ENCODE assay signal across 14 cellular contexts in the genomic region with DNA sequence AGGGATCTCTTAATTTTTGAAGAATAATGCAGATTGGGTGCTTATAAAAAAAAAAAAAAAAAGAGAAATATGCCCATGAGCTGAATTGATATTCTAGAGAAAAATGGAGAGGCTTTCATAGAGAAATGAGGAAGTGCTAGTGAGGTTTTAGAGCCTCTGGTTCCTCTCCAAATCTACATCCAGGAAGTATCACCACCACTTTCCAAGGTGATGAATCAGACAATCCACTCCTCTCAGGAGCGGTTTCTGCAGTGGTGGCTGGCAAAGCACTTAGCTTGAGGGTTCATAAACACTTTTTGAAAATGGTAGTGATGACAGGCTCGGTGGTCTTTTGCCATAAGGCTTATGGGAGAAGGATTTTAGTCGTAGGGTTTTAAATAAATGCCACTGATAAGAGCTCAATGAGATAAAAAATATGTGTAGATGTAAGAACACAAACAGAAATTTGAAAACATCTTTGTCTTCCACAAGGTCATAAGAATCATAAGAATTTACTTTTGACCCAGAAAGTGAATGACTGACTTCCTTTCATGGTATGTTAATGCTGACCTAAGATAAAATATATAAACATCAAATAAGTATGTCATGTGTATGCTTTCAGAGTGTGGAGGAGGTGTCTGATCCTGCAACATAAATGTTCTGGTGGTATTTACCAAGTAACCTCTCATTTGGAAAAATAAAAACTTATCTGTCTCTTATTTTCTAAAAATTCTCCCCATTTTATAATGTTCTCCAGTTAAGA. TPM values are rescaled to one million over a fixed set of nuclear protein-coding genes. Genes with fewer than 3 reads are reported as not detected.
DNase-seq lines count a peak whose midpoint lies in the region; ATAC-seq, FAIRE-seq and TF ChIP-seq lines count a peak whose summit lies in the region.
"Had no signal": no experiment of that assay in that cellular context is flagged by ENCODE, and none has a peak within 500 bp of the region (broad histone marks: within the 10 kb centered on the region; RNA-seq: fewer than 3 reads in every experiment).

No MANE protein-coding gene starts in this region.

- H3K9ac ChIP-seq in H9 (ENCODE audit: extremely low read depth, insufficient read length, low read length), result no peak overlapping the region
- H3K9ac ChIP-seq: BLaER1 treated with 17β-estradiol and CSF1 and Interleukin-3, amounts not matched to agents 10 nM and 100 nM had no signal

- H3K79me2 ChIP-seq in H9 (ENCODE audit: insufficient read depth, low read length) (no peaks in the 10 kb centered on the region), PC-9 (ENCODE audit: low read depth) (no peaks in the 10 kb centered on the region)

- H3K27me3 ChIP-seq in H9 (ENCODE audit: insufficient read depth, low read length) (no peaks in the 10 kb centered on the region), PC-9 (ENCODE audit: insufficient read depth, low read depth) (no peaks in the 10 kb centered on the region), esophagus (ENCODE audit: control insufficient read depth in 1 of 2, insufficient read depth in 2 of 2, low read length in 2 of 2) (no peaks in the 10 kb centered on the region), pancreas (no peaks in the 10 kb centered on the region)
- H3K27me3 ChIP-seq: BLaER1 treated with 17β-estradiol and CSF1 and Interleukin-3, amounts not matched to agents 10 nM and 100 nM had no signal

- H3K23me2 ChIP-seq in H9 (ENCODE audit: insufficient read length, low read depth, low read length, poor library complexity, severe bottlenecking), result no peaks in the 10 kb centered on the region

- no peak overlapping the region for H3T11ph ChIP-seq in H9 (ENCODE audit: low read length)

- H3K23ac ChIP-seq in H9 (ENCODE audit: insufficient read length, low read depth, low read length), result no peak overlapping the region

- no peaks in the 10 kb centered on the region for H3K27me3 Mint-ChIP-seq in H9 (ENCODE audit: low read depth)

- no peak for TF ChIP-seq CTCF in H9 (conservative IDR thresholded peaks at IDR 0.05)
- TF ChIP-seq CTCF in PC-9 (conservative IDR thresholded peaks at IDR 0.05), result no peak
- no peak for TF ChIP-seq CTCF in pancreas (IDR thresholded peaks at IDR 0.05)

- no peak overlapping the region for H3K18ac ChIP-seq in H9 (ENCODE audit: insufficient read length, low read depth, low read length)

- H3K9me3 Mint-ChIP-seq in H9, result no peaks in the 10 kb centered on the region
- H3K9me3 Mint-ChIP-seq: activated naive CD4-positive, alpha-beta T cell treated with anti-CD3 and anti-CD28 coated beads for 36 hours had no signal

- no peak overlapping the region for H2AFZ ChIP-seq in H9 (ENCODE audit: low read length)
- H2AFZ ChIP-seq in PC-9, result no peak overlapping the region

- FAIRE-seq in pancreas (lab: Jason Lieb, UNC), result no peak
- FAIRE-seq: H54 had no signal

- H3K4me1 Mint-ChIP-seq in H9, result peaks cover 6 to 8% of the 10 kb centered on the region in 2 experiments

- H4K20me1 ChIP-seq in H9 (ENCODE audit: control insufficient read depth, insufficient read depth, insufficient read length) (no peaks in the 10 kb centered on the region), PC-9 (ENCODE audit: insufficient read depth) (no peaks in the 10 kb centered on the region)
- H4K20me1 ChIP-seq: BLaER1 treated with 17β-estradiol and CSF1 and Interleukin-3, amounts not matched to agents 10 nM and 100 nM had no signal

- no peak overlapping the region for H3K4ac ChIP-seq in H9 (ENCODE audit: low read depth, low read length)

- H3K4me3 ChIP-seq in PC-9 (no peak overlapping the region), esophagus (ENCODE audit: low read depth in 1 of 2, low read length in 2 of 2) (no peak overlapping the region), pancreas (no peak overlapping the region)
- H3K4me3 ChIP-seq: BLaER1 treated with 17β-estradiol and CSF1 and Interleukin-3, amounts not matched to agents 10 nM and 100 nM had no signal

- ATAC-seq in pancreas (peak in 3 of 4 donors; percentile 55 to 82 (median 80)), GM18520 (IDR thresholded peaks at IDR 0.05; ENCODE audit: unreplicated experiment) (no peak)
- no peak for ATAC-seq in stimulated activated naive CD8-positive, alpha-beta T cell treated with anti-CD3 and anti-CD28 coated beads, Interleukin-15, Interleukin-2, amounts not matched to agents 100 U/mL and 50 U/mL, for 24 hours

- no peak overlapping the region for H3K27ac ChIP-seq in H9 (ENCODE audit: insufficient read length, low read depth, low read length)
- peak overlapping the region; percentile 54 for H3K27ac ChIP-seq in PC-9
- peak overlapping the region; percentile 75 to 90 for H3K27ac ChIP-seq in esophagus (ENCODE audit: low read depth in 2 of 2, low read length in 1 of 2)
- peak overlapping the region in 2 of 4 donors; percentile 35 to 48 for H3K27ac ChIP-seq in pancreas
- H3K27ac ChIP-seq: BLaER1 treated with 17β-estradiol and CSF1 and Interleukin-3, amounts not matched to agents 10 nM and 100 nM had no signal

- no peaks in the 10 kb centered on the region for H3K36me3 Mint-ChIP-seq in H9 (ENCODE audit: insufficient read depth in 1 of 3, low read depth in 3 of 3)

- intact Hi-C loops in PC-9 (cut with micrococcal nuclease; ENCODE audit: unreplicated experiment) (loop anchor here (2.0 kb wide), 2 partner anchors 33 to 69 kb away; no protein-coding TSS in a partner anchor), pancreas (cut with DNase I) (no loop called here)

- H2BK120ac ChIP-seq in H9 (ENCODE audit: low read depth, low read length, poor library complexity, severe bottlenecking), result no peak overlapping the region

- no peak overlapping the region for H2BK5ac ChIP-seq in H9 (ENCODE audit: insufficient read length, low read length)

- H3K9me2 ChIP-seq in PC-9 (ENCODE audit: insufficient read depth), result no peaks in the 10 kb centered on the region

- H3F3A ChIP-seq in PC-9 (ENCODE audit: insufficient read depth, low read depth), result peaks cover 5% of the 10 kb centered on the region; the same call in 1 of the 2 replicates

- peak overlapping the region in 2 of 3 experiments; percentile 76 to 89; a peak in 4 of 7 replicates for H3K27ac Mint-ChIP-seq in H9
- H3K27ac Mint-ChIP-seq: activated naive CD4-positive, alpha-beta T cell treated with anti-CD3 and anti-CD28 coated beads for 36 hours had no signal

- no peak overlapping the region for H3K4me3 Mint-ChIP-seq in H9
- H3K4me3 Mint-ChIP-seq: activated naive CD4-positive, alpha-beta T cell treated with anti-CD3 and anti-CD28 coated beads for 36 hours had no signal

- no CpG with 5 or more reads among the region's 3 CpGs for WGBS in H9 (ENCODE audit: extremely low coverage, insufficient read length, low lambda C conversion rate)
- 22 to 25% methylated on average over 3 of the region's 3 CpGs for WGBS in esophagus, 2 donors
- WGBS in pancreas, 2 donors, result 46 to 48% methylated on average over 3 of the region's 3 CpGs

- no peak overlapping the region for H4K91ac ChIP-seq in H9 (ENCODE audit: insufficient read length, low read depth, low read length)

- no peak overlapping the region for H3K14ac ChIP-seq in H9 (ENCODE audit: insufficient read depth, low read length)

- H2BK15ac ChIP-seq in H9 (ENCODE audit: low read depth, low read length), result no peak overlapping the region

- BruUV-seq in PC-9 (replicated peaks; lab: Mats Ljungman, UMichigan), result no TSS peak

- POLR2A ChIA-PET in PC-9 (lab: Charles Lee; ENCODE audit: unreplicated experiment), result no interaction called here

- H3K9me3 ChIP-seq in H9 (ENCODE audit: control insufficient read depth, low read depth, low read length) (no peaks in the 10 kb centered on the region), PC-9 (ENCODE audit: insufficient read depth, low read depth) (no peaks in the 10 kb centered on the region), esophagus (ENCODE audit: control insufficient read depth in 2 of 2, insufficient read depth in 1 of 2, low read depth in 1 of 2, low read length in 1 of 2) (no peaks in the 10 kb centered on the region), pancreas (no peaks in the 10 kb centered on the region)
- H3K9me3 ChIP-seq: BLaER1 treated with 17β-estradiol and CSF1 and Interleukin-3, amounts not matched to agents 10 nM and 100 nM had no signal

- H4K5ac ChIP-seq in H9 (ENCODE audit: insufficient read length, low read depth, low read length), result no peak overlapping the region

- no peak overlapping the region for H2AK5ac ChIP-seq in H9 (ENCODE audit: insufficient read length, low read length)

- CTCF ChIA-PET in PC-9 (lab: Charles Lee), result no interaction called here

- H4K8ac ChIP-seq in H9 (replicated peaks; ENCODE audit: insufficient read length, low read depth, low read length), result no peak overlapping the region

- no peak for DNase-seq in H9
- DNase-seq in PC-9, result peak in 1 of 2 experiments; percentile 10
- DNase-seq in pancreas, result no peak
- no peak for DNase-seq in NCI-H2107 (lab: John Stamatoyannopoulos, UW)
- DNase-seq in superior temporal gyrus (ENCODE audit: extremely low spot score), result no peak
- DNase-seq in stimulated activated naive CD8-positive, alpha-beta T cell treated with anti-CD3 and anti-CD28 coated beads, Interleukin-15, Interleukin-2, amounts not matched to agents 100 U/mL and 50 U/mL, for 24 hours, result no peak
- DNase-seq: activated naive CD4-positive, alpha-beta T cell treated with anti-CD3 and anti-CD28 coated beads for 36 hours; effector CD4-positive, alpha-beta T cell; hypothalamus; NCI-H2171 treated with DMSO at 0.1 percent for 48 hours had no signal

- H3K79me1 ChIP-seq in H9 (ENCODE audit: insufficient read depth, low read depth, low read length, poor library complexity, severe bottlenecking), result no peaks in the 10 kb centered on the region

- no peak overlapping the region for H2BK12ac ChIP-seq in H9 (ENCODE audit: insufficient read length, low read depth, low read length)

- H2BK20ac ChIP-seq in H9 (ENCODE audit: low read depth, low read length, poor library complexity, severe bottlenecking), result no peak overlapping the region

- H3K4me2 ChIP-seq in H9 (ENCODE audit: insufficient read depth, insufficient read length, low read length) (no peak overlapping the region), PC-9 (peak overlapping the region; percentile 27; the same call in 1 of the 2 replicates)
- H3K4me2 ChIP-seq: BLaER1 treated with 17β-estradiol and CSF1 and Interleukin-3, amounts not matched to agents 10 nM and 100 nM had no signal

- H3K36me3 ChIP-seq in PC-9 (ENCODE audit: low read depth), result no peaks in the 10 kb centered on the region
- no peaks in the 10 kb centered on the region for H3K36me3 ChIP-seq in esophagus (ENCODE audit: control insufficient read depth in 2 of 2, insufficient read depth in 2 of 2, low read length in 1 of 2)
- H3K36me3 ChIP-seq in pancreas, result no peaks in the 10 kb centered on the region
- H3K36me3 ChIP-seq: BLaER1 treated with 17β-estradiol and CSF1 and Interleukin-3, amounts not matched to agents 10 nM and 100 nM had no signal

- H3K56ac ChIP-seq in H9 (ENCODE audit: insufficient read length, low read depth, low read length), result no peak overlapping the region

- H3K4me1 ChIP-seq in H9 (ENCODE audit: insufficient read depth, low read length) (peaks cover 5% of the 10 kb centered on the region; the same call in 1 of the 2 replicates), PC-9 (replicated peaks; ENCODE audit: insufficient read depth) (peaks cover 28% of the 10 kb centered on the region), esophagus (ENCODE audit: control insufficient read depth in 2 of 2, insufficient read depth in 2 of 2, low read length in 1 of 2) (peaks cover 0 to 2% of the 10 kb centered on the region in 2 donors), pancreas (peaks cover 0 to 16% (median 13%) of the 10 kb centered on the region in 3 donors)

RNA-seq across cellular contexts. Expression of a gene that starts 42.1 kb away (rescaled TPM):
- total RNA-seq in H9 (2021) (not detected in 2 replicates), PC-9 (2021) (not detected in 2 replicates), pancreas (not detected)
- polyA plus RNA-seq in esophagus (1 to 10 TPM; 8.4 to 8.9 TPM), pancreas (under 1 TPM in 1 of 2 donors, not detected in 1; 0.05 TPM)
- total RNA-seq: activated naive CD4-positive, alpha-beta T cell treated with anti-CD3 and anti-CD28 coated beads for 36 hours had no signal

Comparison
In these comparisons a context has a peak if more than half of its experiments do, and no peak if none do; other contexts are left out.
1. ATAC-seq: peak in pancreas (3 of 4); none in GM18520 (single experiment) and stimulated activated naive CD8-positive, alpha-beta T cell treated with anti-CD3 and anti-CD28 coated beads, Interleukin-15, Interleukin-2, amounts not matched to agents 100 U/mL and 50 U/mL, for 24 hours (single experiment).